ENCODE assay signal across 19 cellular contexts in the genomic region with DNA sequence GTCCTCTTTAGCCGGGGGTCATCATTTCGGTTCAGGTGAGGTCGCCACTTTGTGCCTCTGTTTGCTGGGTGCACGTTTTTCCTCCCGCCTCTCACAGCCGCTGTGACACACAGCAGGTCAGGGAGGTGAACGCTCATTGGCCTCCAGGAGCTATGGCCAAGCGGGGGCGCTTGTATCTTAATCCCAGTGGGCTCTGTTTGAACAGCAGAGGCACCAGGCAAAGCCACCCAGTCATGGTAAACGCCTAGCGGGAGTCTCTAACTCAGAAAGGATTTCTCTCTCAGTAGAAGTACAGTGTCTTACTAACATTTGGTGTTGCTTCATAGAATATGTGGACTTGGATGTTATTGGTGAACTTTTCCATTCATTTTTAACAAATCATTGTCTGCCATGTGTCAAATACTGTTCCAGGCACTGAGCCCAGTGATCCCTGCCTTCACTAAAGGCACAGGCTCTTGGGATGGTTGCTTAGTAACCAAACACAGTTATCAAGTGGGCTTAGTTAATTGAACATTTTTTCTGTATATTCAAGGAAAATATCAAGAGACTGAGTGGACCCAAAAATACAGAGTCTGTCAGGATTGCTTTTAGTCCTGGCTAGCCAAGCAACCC.
DNase-seq lines count a peak whose midpoint lies in the region; ATAC-seq and TF ChIP-seq lines count a peak whose summit lies in the region.
"Had no signal": no experiment of that assay in that cellular context is flagged by ENCODE, and none has a peak within 500 bp of the region (broad histone marks: within the 10 kb centered on the region; RNA-seq: fewer than 3 reads in every experiment).

No MANE protein-coding gene starts in this region.

- H3K36me3 ChIP-seq in adipocyte (ENCODE audit: control insufficient read depth, insufficient read depth, low read length, severe bottlenecking) (no peaks in the 10 kb centered on the region), mucosa of descending colon (ENCODE audit: low read depth) (no peaks in the 10 kb centered on the region)

- H3K4me1 ChIP-seq in adipocyte (ENCODE audit: control insufficient read depth, insufficient read depth, low read length) (peaks cover 21% of the 10 kb centered on the region), mucosa of descending colon (ENCODE audit: low read depth) (no peaks in the 10 kb centered on the region)

- DNase-seq in ELF-1 (ENCODE audit: low read depth, low spot score) = peak; percentile 19
- peak; percentile 10 for DNase-seq in adipocyte (ENCODE audit: low read depth)
- peak; percentile 28 for DNase-seq in fibroblast of the aortic adventitia (ENCODE audit: low read depth)
- no peak for DNase-seq in mucosa of descending colon
- DNase-seq in NCI-H774 (lab: John Stamatoyannopoulos, UW) = no peak
- no peak for DNase-seq in NCI-H1417 treated with DMSO at 0.1 percent for 48 hours (lab: John Stamatoyannopoulos, UW)
- no peak for DNase-seq in NCI-H128 (lab: John Stamatoyannopoulos, UW; ENCODE audit: unreplicated experiment)
- DNase-seq: activated CD4-positive, alpha-beta T cell treated with anti-CD3 and anti-CD28 coated beads, Interleukin-2, amount 10 ng/mL, durations not matched to agents 7 days and 5 days; activated gamma-delta T cell treated with Interleukin-2 at 50 U/mL for 16 hours; aorta; COR-L47; head of caudate nucleus; midbrain; NCI-H187 treated with DMSO at 0.1 percent for 48 hours; NCI-H526 treated with DMSO at 0.1 percent for 48 hours; stimulated activated CD4-positive, alpha-beta T cell treated with anti-CD3 and anti-CD28 coated beads, Interleukin-4, amount 100 ng/mL, for 1 hour; substantia nigra had no signal

- ATAC-seq in mucosa of descending colon (peak; percentile 21), GM21825 (IDR thresholded peaks at IDR 0.05; ENCODE audit: unreplicated experiment) (no peak)
- ATAC-seq: Panc1 had no signal

- H3K27me3 ChIP-seq in adipocyte (replicated peaks; ENCODE audit: control insufficient read depth, insufficient read depth, low read length) = no peaks in the 10 kb centered on the region

- intact Hi-C loops in mucosa of descending colon (cut with DNase I, micrococcal nuclease) = no loop called here

- TF ChIP-seq CTCF in fibroblast of the aortic adventitia (IDR thresholded peaks at IDR 0.05; ENCODE audit: insufficient read depth, low read length) (no peak), mucosa of descending colon (IDR thresholded peaks at IDR 0.05) (no peak)

- H3K9me3 ChIP-seq in adipocyte (ENCODE audit: control insufficient read depth, low read length) (no peaks in the 10 kb centered on the region), mucosa of descending colon (no peaks in the 10 kb centered on the region)

- H3K4me3 ChIP-seq in adipocyte (ENCODE audit: low read length) (peak overlapping the region; percentile 8), fibroblast of the aortic adventitia (ENCODE audit: low read depth, low read length) (no peak overlapping the region), mucosa of descending colon (no peak overlapping the region)

- H3K9ac ChIP-seq in adipocyte (ENCODE audit: low read length) = no peak overlapping the region

Comparison
In these comparisons a context has a peak if more than half of its experiments do, and no peak if none do; other contexts are left out.
1. DNase-seq: peak in ELF-1 (single experiment), adipocyte (single experiment) and fibroblast of the aortic adventitia (single experiment); none in mucosa of descending colon (0 of 3), NCI-H774 (single experiment), NCI-H1417 treated with DMSO at 0.1 percent for 48 hours (single experiment) and NCI-H128 (single experiment).